ENCODE assay signal across 9 cellular contexts in genomic region chr9:100111235-100111634, GRCh38. TPM values are rescaled to one million over a fixed set of nuclear protein-coding genes. Genes with fewer than 3 reads are reported as not detected.
DNase-seq lines count a peak whose midpoint lies in the region; TF ChIP-seq lines count a peak whose summit lies in the region.
"Had no signal": no experiment of that assay in that cellular context is flagged by ENCODE, and none has a peak within 500 bp of the region (broad histone marks: within the 10 kb centered on the region; RNA-seq: fewer than 3 reads in every experiment).

No MANE protein-coding gene starts in this region.

- H3K4me3 ChIP-seq in cardiac fibroblast (replicated peaks in 1 of 2; ENCODE audit: low read depth in 2 of 2, low read length in 2 of 2), result no peak overlapping the region
- no peak overlapping the region for H3K4me3 ChIP-seq in uterus

- no peaks in the 10 kb centered on the region for H3K9me3 ChIP-seq in uterus

- intact Hi-C loops in uterus (cut with DNase I; ENCODE audit: low total_unique reads), result no loop called here

- no peaks in the 10 kb centered on the region for H3K27me3 ChIP-seq in uterus

- TF ChIP-seq POLR2A in uterus (IDR thresholded peaks at IDR 0.05), result no peak

- H3K36me3 ChIP-seq in uterus, result no peaks in the 10 kb centered on the region

- H3K27ac ChIP-seq in uterus, result no peak overlapping the region

- DNase-seq in SIG-M5 treated with dmso at 0.1 percent for 504 hours (lab: John Stamatoyannopoulos, UW; ENCODE audit: unreplicated experiment) (peak; percentile 19), SIG-M5 (lab: John Stamatoyannopoulos, UW) (no peak), cardiac fibroblast (ENCODE audit: low read depth in 2 of 2) (peak; percentile 98), kidney tubule cell (ENCODE audit: low spot score) (peak; percentile 95), uterus (peak; percentile 78 to 82), SHP77 (lab: John Stamatoyannopoulos, UW) (no peak), GM19238 (ENCODE audit: insufficient read length, low spot score) (no peak)
- DNase-seq in activated CD4-positive, alpha-beta T cell treated with anti-CD3 and anti-CD28 coated beads for 4 hours, result no peak
- DNase-seq: CD4-positive, CD25-positive, alpha-beta regulatory T cell had no signal

- TF ChIP-seq CTCF in cardiac fibroblast (IDR thresholded peaks at IDR 0.05; ENCODE audit: low read depth, low read length) (no peak), uterus (IDR thresholded peaks at IDR 0.05) (no peak)

- H3K4me1 ChIP-seq in uterus, result no peaks in the 10 kb centered on the region

RNA-seq across cellular contexts. Expression of gene INVS, which starts 12.2 kb away (rescaled TPM):
- 10 to 100 TPM in 3 of 4 donors, 1 to 10 TPM in 1; 8.2 to 59.2 (median 26.0) TPM for total RNA-seq in uterus

RNA-seq across cellular contexts. Expression of gene ERP44, which starts 12.4 kb away (rescaled TPM):
- total RNA-seq in uterus, result 10 to 100 TPM in 2 of 4 donors, 1 to 10 TPM in 2; 7.6 to 21.9 (median 12.6) TPM

Comparison
In these comparisons a context has a peak if more than half of its experiments do, and no peak if none do; other contexts are left out.
1. DNase-seq: peak in SIG-M5 treated with dmso at 0.1 percent for 504 hours (single experiment), cardiac fibroblast (2 of 2), kidney tubule cell (single experiment) and uterus (2 of 2); none in SIG-M5 (single experiment), activated CD4-positive, alpha-beta T cell treated with anti-CD3 and anti-CD28 coated beads for 4 hours (0 of 2), SHP77 (0 of 2) and GM19238 (single experiment).